9 cellular contexts compared by ENCODE assay signal in the genomic region with DNA sequence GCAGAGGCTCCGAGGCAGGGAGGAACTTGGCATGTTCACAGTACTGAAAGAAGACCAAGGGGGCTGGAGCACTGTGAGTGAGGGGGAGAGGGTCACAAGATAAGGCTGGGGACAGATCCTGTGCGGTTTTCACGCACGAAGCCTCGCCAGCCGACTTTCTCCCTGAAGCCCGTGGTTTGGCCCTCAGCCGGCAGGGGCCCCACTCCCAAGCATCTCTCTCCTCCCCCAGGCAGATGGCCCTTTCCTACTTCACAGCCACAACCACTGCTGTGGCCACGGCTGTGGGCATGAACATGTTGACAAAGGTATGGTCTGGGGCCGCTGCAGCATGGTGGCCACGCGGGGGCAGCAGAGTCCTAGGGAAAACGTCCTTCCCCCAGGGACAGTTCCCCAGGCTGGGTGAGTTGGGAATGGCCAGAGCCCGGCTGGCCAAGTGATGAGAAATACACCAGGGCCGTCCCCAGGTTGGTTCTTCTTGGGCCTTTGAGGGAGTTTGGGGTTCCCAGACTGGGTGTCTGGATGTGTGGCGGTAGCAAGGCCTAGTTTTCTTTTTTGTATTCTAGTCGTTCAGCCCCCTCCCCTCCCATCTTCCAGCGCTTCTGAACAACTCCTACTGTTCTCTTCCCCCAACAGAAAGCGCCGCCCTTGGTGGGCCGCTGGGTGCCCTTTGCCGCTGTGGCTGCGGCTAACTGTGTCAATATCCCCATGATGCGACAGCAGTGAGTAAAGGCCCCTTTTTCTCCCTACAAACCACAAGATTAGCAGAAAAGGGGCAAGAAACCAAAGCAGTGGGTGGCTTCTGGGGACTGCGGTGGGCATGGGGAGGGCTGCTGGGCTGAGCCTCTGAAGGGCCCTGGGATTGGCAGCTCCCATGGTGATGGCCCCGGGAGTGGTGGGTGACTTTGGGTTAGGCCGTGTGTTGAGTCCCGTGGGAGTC. TPM values are rescaled to one million over a fixed set of nuclear protein-coding genes. Genes with fewer than 3 reads are reported as not detected.
DNase-seq lines count a peak whose midpoint lies in the region; ATAC-seq lines count a peak whose summit lies in the region.
"Had no signal": no experiment of that assay in that cellular context is flagged by ENCODE, and none has a peak within 500 bp of the region (broad histone marks: within the 10 kb centered on the region; RNA-seq: fewer than 3 reads in every experiment).

No MANE protein-coding gene starts in this region.

- peak; percentile 87 to 89 for ATAC-seq in activated naive CD4-positive, alpha-beta T cell treated with anti-CD3 and anti-CD28 coated beads, Interleukin-2, amount 50 U/mL, for 72 hours
- peak; percentile 96 for ATAC-seq in Right ventricle myocardium superior (ENCODE audit: poor library complexity)
- no peak for ATAC-seq in HG03457 (IDR thresholded peaks at IDR 0.05; ENCODE audit: unreplicated experiment)
- no peak for ATAC-seq in GM21529 (IDR thresholded peaks at IDR 0.05; ENCODE audit: unreplicated experiment)

- intact Hi-C loops in Right ventricle myocardium superior (cut with DNase I) = loop anchor here (5.0 kb wide), 2 partner anchors 173 to 338 kb away; no protein-coding TSS in a partner anchor

- no peaks in the 10 kb centered on the region for H3K9me3 ChIP-seq in trophoblast cell (ENCODE audit: insufficient read depth, low read depth, low read length)

- peak overlapping the region; percentile 14 for H3K4ac ChIP-seq in trophoblast cell (ENCODE audit: low read depth, low read length)

- peak overlapping the region; percentile 66 for H3K18ac ChIP-seq in trophoblast cell (ENCODE audit: low read length)

- H2AFZ ChIP-seq in trophoblast cell (ENCODE audit: insufficient read depth, low read length, poor library complexity) = no peak overlapping the region

- H3K36me3 Mint-ChIP-seq in activated naive CD4-positive, alpha-beta T cell treated with anti-CD3 and anti-CD28 coated beads, Interleukin-2, amount 50 U/mL, for 72 hours = peaks cover 0 to 7% of the 10 kb centered on the region in 2 donors

- H3K4me2 ChIP-seq in trophoblast cell (ENCODE audit: low read length) = no peak overlapping the region

- H2BK5ac ChIP-seq in trophoblast cell (ENCODE audit: low read depth, low read length, poor library complexity) = no peak overlapping the region

- H2BK120ac ChIP-seq in trophoblast cell (ENCODE audit: insufficient read depth, low read length, poor library complexity) = no peak overlapping the region

- H3K4me1 ChIP-seq in trophoblast cell (ENCODE audit: control insufficient read depth in 1 of 2, insufficient read depth in 2 of 2, low read length in 2 of 2) = peaks cover 0 to 4% of the 10 kb centered on the region in 2 experiments

- no peak overlapping the region for H3K23ac ChIP-seq in trophoblast cell (ENCODE audit: low read length)

- no CpG with 5 or more reads among the region's 28 CpGs for WGBS in trophoblast cell (ENCODE audit: extremely low coverage, insufficient coverage, insufficient read length)

- peaks cover 4% of the 10 kb centered on the region for H3K79me1 ChIP-seq in trophoblast cell (ENCODE audit: low read length)

- H3K9me3 Mint-ChIP-seq in activated naive CD4-positive, alpha-beta T cell treated with anti-CD3 and anti-CD28 coated beads, Interleukin-2, amount 50 U/mL, for 72 hours = no peaks in the 10 kb centered on the region
- H3K9me3 Mint-ChIP-seq: activated naive CD4-positive, alpha-beta T cell treated with anti-CD3 and anti-CD28 coated beads, Interleukin-2, amount 50 U/mL, for 24 hours had no signal

- H2AK5ac ChIP-seq in trophoblast cell (ENCODE audit: low read length) = peak overlapping the region; percentile 88

- H3K27ac ChIP-seq in trophoblast cell (ENCODE audit: low read depth, low read length) = no peak overlapping the region

- no peak overlapping the region for H3K4me3 ChIP-seq in trophoblast cell (ENCODE audit: low read depth, low read length)

- no peaks in the 10 kb centered on the region for H3K27me3 ChIP-seq in trophoblast cell (ENCODE audit: insufficient read depth, low read length)

- H3K36me3 ChIP-seq in trophoblast cell (ENCODE audit: control insufficient read depth in 1 of 2, insufficient read depth in 2 of 2, low read length in 2 of 2) = peaks cover 37 to 42% of the 10 kb centered on the region in 2 experiments

- peak overlapping the region; percentile 49 for H3K14ac ChIP-seq in trophoblast cell (ENCODE audit: low read length)

- peak overlapping the region in 1 of 2 donors; percentile 50 for H3K27ac Mint-ChIP-seq in activated naive CD4-positive, alpha-beta T cell treated with anti-CD3 and anti-CD28 coated beads, Interleukin-2, amount 50 U/mL, for 72 hours
- H3K27ac Mint-ChIP-seq: activated naive CD4-positive, alpha-beta T cell treated with anti-CD3 and anti-CD28 coated beads, Interleukin-2, amount 50 U/mL, for 24 hours had no signal

- DNase-seq in DMS114 treated with DMSO at 0.1 percent for 48 hours (lab: John Stamatoyannopoulos, UW; ENCODE audit: unreplicated experiment) = peak; percentile 70
- DNase-seq in HPDE6-E6E7 (ENCODE audit: extremely low spot score) = peak; percentile 82
- peak; percentile 70 for DNase-seq in SK-N-DZ (ENCODE audit: low spot score)
- peak; percentile 65 to 70 for DNase-seq in activated naive CD4-positive, alpha-beta T cell treated with anti-CD3 and anti-CD28 coated beads, Interleukin-2, amount 50 U/mL, for 72 hours (ENCODE audit: low spot score in 2 of 2)
- DNase-seq in Right ventricle myocardium superior = peak; percentile 93
- DNase-seq in trophoblast cell = peak; percentile 89 to 94

- H3K79me2 ChIP-seq in trophoblast cell (ENCODE audit: control insufficient read depth, insufficient read depth, low read length, poor library complexity) = peaks cover 2% of the 10 kb centered on the region

- peak overlapping the region; percentile 22 for H4K8ac ChIP-seq in trophoblast cell (ENCODE audit: low read depth, low read length)

- H4K12ac ChIP-seq in trophoblast cell (ENCODE audit: low read depth, low read length) = peak overlapping the region; percentile 46

- H4K91ac ChIP-seq in trophoblast cell (ENCODE audit: low read depth, low read length) = peak overlapping the region; percentile 16

- peak overlapping the region; percentile 84 for H2BK12ac ChIP-seq in trophoblast cell (ENCODE audit: low read length)

- H3K9ac ChIP-seq in trophoblast cell (ENCODE audit: low read length) = no peak overlapping the region

RNA-seq across cellular contexts. Expression of gene WBP1L, which starts 14.4 kb away (rescaled TPM):
- polyA plus RNA-seq in SK-N-DZ (2014; cell fraction: cytosol; rRNA removed) = 7.4 and 9.8 TPM in 2 replicates
- 4.2 and 8.2 TPM in 2 replicates for polyA plus RNA-seq in SK-N-DZ (2014; cell fraction: nucleus; rRNA removed)
- total RNA-seq in activated naive CD4-positive, alpha-beta T cell treated with anti-CD3 and anti-CD28 coated beads, Interleukin-2, amount 50 U/mL, for 72 hours = 10 to 100 TPM; 15.7 to 16.7 TPM
- total RNA-seq in Right ventricle myocardium superior = 19.7 TPM
- polyA plus RNA-seq in trophoblast cell (2013) = 65.4 and 67.3 TPM in 2 replicates

RNA-seq across cellular contexts. Expression of gene SFXN2, which starts 14.9 kb away (rescaled TPM):
- polyA plus RNA-seq in SK-N-DZ (2014; cell fraction: cytosol; rRNA removed) = 8.4 and 16.6 TPM in 2 replicates
- polyA plus RNA-seq in SK-N-DZ (2014; cell fraction: nucleus; rRNA removed) = 27.1 and 37.8 TPM in 2 replicates
- 10 to 100 TPM in 1 of 2 donors, 1 to 10 TPM in 1; 8.3 to 16.5 TPM for total RNA-seq in activated naive CD4-positive, alpha-beta T cell treated with anti-CD3 and anti-CD28 coated beads, Interleukin-2, amount 50 U/mL, for 72 hours
- total RNA-seq in Right ventricle myocardium superior = 1.7 TPM
- 9.0 and 9.4 TPM in 2 replicates for polyA plus RNA-seq in trophoblast cell (2013)

RNA-seq across cellular contexts. Expression of gene ARL3, which starts 15.2 kb away (rescaled TPM):
- 18.1 and 18.2 TPM in 2 replicates for polyA plus RNA-seq in SK-N-DZ (2014; cell fraction: cytosol; rRNA removed)
- polyA plus RNA-seq in SK-N-DZ (2014; cell fraction: nucleus; rRNA removed) = 11.4 and 12.1 TPM in 2 replicates
- 1 to 10 TPM; 5.7 to 6.8 TPM for total RNA-seq in activated naive CD4-positive, alpha-beta T cell treated with anti-CD3 and anti-CD28 coated beads, Interleukin-2, amount 50 U/mL, for 72 hours
- total RNA-seq in Right ventricle myocardium superior = 14.1 TPM
- 16.3 and 18.0 TPM in 2 replicates for polyA plus RNA-seq in trophoblast cell (2013)

Comparison
In these comparisons a context has a peak if more than half of its experiments do, and no peak if none do; other contexts are left out.
1. ATAC-seq: peak in activated naive CD4-positive, alpha-beta T cell treated with anti-CD3 and anti-CD28 coated beads, Interleukin-2, amount 50 U/mL, for 72 hours (2 of 2) and Right ventricle myocardium superior (single experiment); none in HG03457 (single experiment) and GM21529 (single experiment).
2. Peak in every context shown above with its lines, with median percentiles within 50 percentile points of each other: DNase-seq.